In the genomic region with DNA sequence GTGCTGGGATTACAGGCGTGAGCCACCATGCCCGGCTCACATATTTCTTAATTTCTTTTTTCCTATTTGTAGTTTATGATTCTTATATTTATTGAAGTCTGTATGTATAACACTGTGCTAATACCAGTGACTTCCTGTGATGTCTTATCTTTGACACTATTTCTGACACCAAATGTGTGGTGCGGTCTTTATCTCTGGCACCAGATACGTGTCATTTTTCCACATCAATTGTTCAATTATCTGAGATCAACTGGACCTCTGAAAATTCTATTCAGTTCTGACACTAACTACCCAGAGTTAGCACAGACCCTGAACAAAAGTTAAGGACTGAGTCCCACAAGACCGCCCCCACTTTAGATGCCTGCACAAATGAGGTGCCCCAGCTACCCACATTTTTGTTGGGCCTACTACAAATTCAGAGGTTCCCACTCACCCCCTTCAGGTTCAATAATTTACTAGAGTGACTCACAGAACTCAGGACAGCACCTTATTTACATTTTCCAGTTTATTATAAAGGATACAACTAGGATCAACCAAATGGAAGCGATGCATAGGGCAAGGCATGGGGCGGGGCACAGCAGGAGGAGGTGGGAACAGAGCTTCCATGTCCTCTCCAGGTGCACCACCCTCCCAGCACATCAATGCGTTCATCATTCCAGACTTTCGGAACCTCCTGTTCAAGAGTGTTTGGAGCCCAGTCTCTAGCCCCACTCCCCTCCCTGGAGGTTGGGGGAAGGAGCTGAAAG, we compare ENCODE assay signal across 1 cellular context.
TF ChIP-seq lines count a peak whose summit lies in the region.

No MANE protein-coding gene starts in this region.

TF ChIP-seq in GM23338, 12 proteins besides CTCF, POLR2A, EP300 and RAD21 (continued from another document):
- TF ChIP-seq ZNF462 (CRISPR knock-in tag; IDR thresholded peaks at IDR 0.05) (no peak), NANOG (IDR thresholded peaks at IDR 0.05; ENCODE audit: borderline replicate concordance) (no peak), REST (IDR thresholded peaks at IDR 0.05; ENCODE audit: unreplicated experiment) (no peak), EZH2phosphoT487 (IDR thresholded peaks at IDR 0.05; ENCODE audit: unreplicated experiment) (no peak), POLR2AphosphoS5 (IDR thresholded peaks at IDR 0.05; ENCODE audit: low read depth) (no peak), JUNB (IDR thresholded peaks at IDR 0.05; ENCODE audit: unreplicated experiment) (no peak), ZNF331 (CRISPR knock-in tag; IDR thresholded peaks at IDR 0.05; ENCODE audit: low read depth) (no peak), EZH2 (IDR thresholded peaks at IDR 0.05; ENCODE audit: low read depth, unreplicated experiment) (no peak), ZNF114 (CRISPR knock-in tag; IDR thresholded peaks at IDR 0.05) (no peak)
